ENCODE assay signal across 26 cellular contexts in genomic region chrX:150763303-150763797, GRCh38.
"Had no signal": no experiment of that assay in that cellular context is flagged by ENCODE, and none has a peak within 500 bp of the region (broad histone marks: within the 10 kb centered on the region; RNA-seq: fewer than 3 reads in every experiment).

No MANE protein-coding gene starts in this region.

- H3K9ac ChIP-seq: parathyroid adenoma had no signal

- H3K9me3 ChIP-seq: esophagus muscularis mucosa, gastroesophageal sphincter, heart left ventricle, mucosa of descending colon, stomach, tibial artery, upper lobe of left lung had no signal

- H3K9me3 Mint-ChIP-seq: memory B cell had no signal

- H3K4me1 Mint-ChIP-seq: memory B cell; naive thymus-derived CD4-positive, alpha-beta T cell had no signal

- H2AFZ ChIP-seq: hepatocyte, parathyroid adenoma had no signal

- H3K4me3 ChIP-seq: dorsolateral prefrontal cortex, esophagus muscularis mucosa, gastroesophageal sphincter, heart left ventricle, hepatocyte, lung, mucosa of descending colon, smooth muscle cell, stomach, tibial artery, upper lobe of left lung had no signal

- H3K4me2 ChIP-seq: hepatocyte, smooth muscle cell had no signal

- H3K79me2 ChIP-seq: hepatocyte, parathyroid adenoma had no signal

- H3K4me3 Mint-ChIP-seq: memory B cell; naive thymus-derived CD4-positive, alpha-beta T cell; nephron progenitor cell had no signal

- H3K27ac ChIP-seq: foreskin keratinocyte, gastroesophageal sphincter, heart left ventricle, parathyroid adenoma, tibial artery, upper lobe of left lung had no signal

- ATAC-seq: foreskin keratinocyte; gastroesophageal sphincter; mucosa of descending colon; naive thymus-derived CD4-positive, alpha-beta T cell; sciatic nerve had no signal

- H3K27me3 Mint-ChIP-seq: memory B cell; naive thymus-derived CD4-positive, alpha-beta T cell; progenitor cell of endocrine pancreas had no signal

- H3K4me1 ChIP-seq: foreskin keratinocyte, parathyroid adenoma had no signal

- H3K27me3 ChIP-seq: esophagus muscularis mucosa, foreskin keratinocyte, gastroesophageal sphincter, heart left ventricle, hepatocyte, stomach, tibial artery, upper lobe of left lung had no signal

- H3K27ac Mint-ChIP-seq: memory B cell had no signal

- DNase-seq: cerebellar nuclear complex; dorsolateral prefrontal cortex; effector CD8-positive, alpha-beta T cell; heart left ventricle; mucosa of descending colon; naive thymus-derived CD4-positive, alpha-beta T cell; occipital lobe; stimulated activated CD4-positive, alpha-beta T cell treated with anti-CD3 and anti-CD28 coated beads, Interleukin-12 subunit alpha, Interleukin-12 subunit beta, amount 100 ng/mL, for 4 hours; stimulated activated CD4-positive, alpha-beta T cell treated with anti-CD3 and anti-CD28 coated beads, Interleukin-1b, Interleukin-23, amount 100 ng/mL, for 48 hours; stimulated activated CD4-positive, alpha-beta T cell treated with anti-CD3 and anti-CD28 coated beads, Interleukin-4, amount 100 ng/mL, for 1 hour; stimulated activated CD8-positive, alpha-beta memory T cell treated with anti-CD3 and anti-CD28 coated beads, Interleukin-4, amount 100 ng/mL, for 48 hours; stimulated activated naive CD4-positive, alpha-beta T cell treated with Interleukin-2 at 50 U/mL for 16 hours; stomach; tibial artery; upper lobe of left lung had no signal
